1 cellular context compared by ENCODE assay signal in genomic region chr7:101201695-101202602, GRCh38.
TF ChIP-seq lines count a peak whose summit lies in the region.

No MANE protein-coding gene starts in this region.

TF ChIP-seq in GM12878, 131 proteins besides CTCF, POLR2A, EP300 and RAD21:
- peak; percentile 23; the same call in 1 of the 2 replicates for TF ChIP-seq SPI1 (IDR thresholded peaks at IDR 0.05; ENCODE audit: borderline replicate concordance, insufficient read depth, low read depth, low read length)
- TF ChIP-seq SUZ12 (IDR thresholded peaks at IDR 0.05; ENCODE audit: unreplicated experiment), result no peak
- TF ChIP-seq, protein P1, sequence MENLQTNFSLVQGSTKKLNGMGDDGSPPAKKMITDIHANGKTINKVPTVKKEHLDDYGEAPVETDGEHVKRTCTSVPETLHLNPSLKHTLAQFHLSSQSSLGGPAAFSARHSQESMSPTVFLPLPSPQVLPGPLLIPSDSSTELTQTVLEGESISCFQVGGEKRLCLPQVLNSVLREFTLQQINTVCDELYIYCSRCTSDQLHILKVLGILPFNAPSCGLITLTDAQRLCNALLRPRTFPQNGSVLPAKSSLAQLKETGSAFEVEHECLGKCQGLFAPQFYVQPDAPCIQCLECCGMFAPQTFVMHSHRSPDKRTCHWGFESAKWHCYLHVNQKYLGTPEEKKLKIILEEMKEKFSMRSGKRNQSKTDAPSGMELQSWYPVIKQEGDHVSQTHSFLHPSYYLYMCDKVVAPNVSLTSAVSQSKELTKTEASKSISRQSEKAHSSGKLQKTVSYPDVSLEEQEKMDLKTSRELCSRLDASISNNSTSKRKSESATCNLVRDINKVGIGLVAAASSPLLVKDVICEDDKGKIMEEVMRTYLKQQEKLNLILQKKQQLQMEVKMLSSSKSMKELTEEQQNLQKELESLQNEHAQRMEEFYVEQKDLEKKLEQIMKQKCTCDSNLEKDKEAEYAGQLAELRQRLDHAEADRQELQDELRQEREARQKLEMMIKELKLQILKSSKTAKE (IDR thresholded peaks at IDR 0.05; ENCODE audit: low read depth, poor library complexity, severe bottlenecking), result no peak
- TF ChIP-seq, protein P2, sequence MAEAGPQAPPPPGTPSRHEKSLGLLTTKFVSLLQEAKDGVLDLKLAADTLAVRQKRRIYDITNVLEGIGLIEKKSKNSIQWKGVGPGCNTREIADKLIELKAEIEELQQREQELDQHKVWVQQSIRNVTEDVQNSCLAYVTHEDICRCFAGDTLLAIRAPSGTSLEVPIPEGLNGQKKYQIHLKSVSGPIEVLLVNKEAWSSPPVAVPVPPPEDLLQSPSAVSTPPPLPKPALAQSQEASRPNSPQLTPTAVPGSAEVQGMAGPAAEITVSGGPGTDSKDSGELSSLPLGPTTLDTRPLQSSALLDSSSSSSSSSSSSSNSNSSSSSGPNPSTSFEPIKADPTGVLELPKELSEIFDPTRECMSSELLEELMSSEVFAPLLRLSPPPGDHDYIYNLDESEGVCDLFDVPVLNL (IDR thresholded peaks at IDR 0.05; ENCODE audit: low read depth, low read length), result no peak
TF ChIP-seq in GM12878: peak in this region for 1.
